Comparison of ENCODE assay signal across 8 cellular contexts in the genomic region with DNA sequence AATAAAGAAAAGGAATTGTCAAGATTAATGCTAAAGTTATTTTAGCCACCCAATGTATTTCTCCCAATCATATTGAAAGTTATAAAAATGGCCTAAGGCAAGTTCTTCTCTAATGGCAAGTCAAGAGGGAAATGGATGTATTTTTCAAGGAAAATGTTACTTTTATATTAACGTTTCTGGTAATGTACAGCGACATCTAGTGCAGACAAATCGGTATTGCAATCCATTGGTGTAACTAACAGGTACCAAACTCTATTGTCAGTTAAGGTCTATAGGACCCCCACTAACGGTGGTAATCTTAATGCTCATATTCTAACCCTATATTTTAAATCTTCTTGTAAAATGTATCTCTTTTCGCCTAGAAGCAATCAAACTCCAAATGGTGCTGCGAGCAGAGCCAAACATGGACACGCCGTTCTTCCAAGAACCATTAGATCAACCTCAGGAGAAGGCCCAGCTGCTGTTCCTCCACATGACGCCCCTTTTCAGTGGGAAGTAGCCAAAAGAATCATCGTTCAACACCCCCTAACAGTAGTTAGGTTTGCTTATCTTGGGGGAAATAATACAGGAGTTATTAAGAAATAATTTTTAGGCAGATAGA.
A peak's percentile ranks its signal among the peaks of the same experiment; 100 is the strongest.
DNase-seq lines count a peak whose midpoint lies in the region; ATAC-seq and TF ChIP-seq lines count a peak whose summit lies in the region.

No MANE protein-coding gene starts in this region.

- no peaks in the 10 kb centered on the region for H3K36me3 Mint-ChIP-seq in chondrocyte (ENCODE audit: low read depth)
- no peaks in the 10 kb centered on the region for H3K36me3 Mint-ChIP-seq in nephron progenitor cell (ENCODE audit: low read depth)

- CTCF ChIA-PET in GM10248 (lab: Yijun Ruan, JAX), result interaction anchor here (1.0 to 1.6 kb wide), 2 partner anchors 9 to 304 kb away, joined by 6 to 7 read pairs; no protein-coding TSS in a partner anchor

- H3K27ac Mint-ChIP-seq in chondrocyte (ENCODE audit: unreplicated experiment) (no peak overlapping the region), nephron progenitor cell (no peak overlapping the region)

- H3K4me3 Mint-ChIP-seq in chondrocyte (ENCODE audit: unreplicated experiment) (no peak overlapping the region), nephron progenitor cell (no peak overlapping the region)

- peak; percentile 75 for TF ChIP-seq CTCF in GM10248 (IDR thresholded peaks at IDR 0.05; ENCODE audit: control extremely low read depth, extremely low read depth, low read depth, missing control alignments)
- TF ChIP-seq CTCF in chondrocyte (IDR thresholded peaks at IDR 0.05), result peak; percentile 90
- peak; percentile 79 for TF ChIP-seq CTCF in nephron progenitor cell (IDR thresholded peaks at IDR 0.05)

- no peak for ATAC-seq in HG02970 (IDR thresholded peaks at IDR 0.05; ENCODE audit: low FRiP score, unreplicated experiment)

- H3K9me3 Mint-ChIP-seq in chondrocyte (ENCODE audit: low read depth) (no peaks in the 10 kb centered on the region), nephron progenitor cell (no peaks in the 10 kb centered on the region)

- H3K4me1 Mint-ChIP-seq in chondrocyte (ENCODE audit: low read depth) (peaks cover 19% of the 10 kb centered on the region), nephron progenitor cell (peaks cover 9% of the 10 kb centered on the region)

- POLR2A ChIA-PET in GM10248 (lab: Yijun Ruan, JAX), result no interaction called here

- DNase-seq in AG20443 (ENCODE audit: low spot score), result peak; percentile 19
- peak; percentile 30 for DNase-seq in GM10248 (ENCODE audit: extremely low spot score)
- DNase-seq in NCI-H526 treated with DMSO at 0.1 percent for 48 hours (lab: John Stamatoyannopoulos, UW), result peak; percentile 55
- DNase-seq in chondrocyte (ENCODE audit: low spot score), result no peak
- DNase-seq in nephron progenitor cell, result peak; percentile 33
- no peak for DNase-seq in activated naive CD4-positive, alpha-beta T cell treated with anti-CD3 and anti-CD28 coated beads, Interleukin-2, amount 50 U/mL, for 16 hours
- DNase-seq in GF-D8 (lab: John Stamatoyannopoulos, UW), result no peak

- H3K27me3 Mint-ChIP-seq in chondrocyte (ENCODE audit: low read depth), result peaks cover 5% of the 10 kb centered on the region
- H3K27me3 Mint-ChIP-seq in nephron progenitor cell (ENCODE audit: low read depth, poor library complexity), result peaks cover 13% of the 10 kb centered on the region

Comparison
In these comparisons a context has a peak if more than half of its experiments do, and no peak if none do; other contexts are left out.
1. DNase-seq: peak in AG20443 (single experiment), GM10248 (single experiment), NCI-H526 treated with DMSO at 0.1 percent for 48 hours (single experiment) and nephron progenitor cell (single experiment); none in chondrocyte (single experiment), activated naive CD4-positive, alpha-beta T cell treated with anti-CD3 and anti-CD28 coated beads, Interleukin-2, amount 50 U/mL, for 16 hours (single experiment) and GF-D8 (single experiment).
2. Peak in every context shown above with its lines, with median percentiles within 50 percentile points of each other: CTCF ChIP-seq.